Comparison of ENCODE assay signal across 9 cellular contexts in genomic region chr11:6655020-6655789, GRCh38. TPM values are rescaled to one million over a fixed set of nuclear protein-coding genes. Genes with fewer than 3 reads are reported as not detected.
DNase-seq lines count a peak whose midpoint lies in the region; ATAC-seq, FAIRE-seq and TF ChIP-seq lines count a peak whose summit lies in the region.
"Had no signal": no experiment of that assay in that cellular context is flagged by ENCODE, and none has a peak within 500 bp of the region (broad histone marks: within the 10 kb centered on the region; RNA-seq: fewer than 3 reads in every experiment).

No MANE protein-coding gene starts in this region.

- peaks cover 10% of the 10 kb centered on the region for H4K20me1 ChIP-seq in hepatocyte (ENCODE audit: insufficient read depth, poor library complexity, severe bottlenecking)

- H3K4me1 ChIP-seq in hepatocyte (ENCODE audit: insufficient read depth) (peaks cover 5% of the 10 kb centered on the region), small intestine (ENCODE audit: control insufficient read depth in 2 of 2, insufficient read depth in 1 of 2, low read depth in 1 of 2, low read length in 1 of 2) (no peaks in the 10 kb centered on the region)

- FAIRE-seq in small intestine (lab: Jason Lieb, UNC), result no peak

- H3K9me3 ChIP-seq in hepatocyte (ENCODE audit: low read depth), result no peaks in the 10 kb centered on the region
- H3K9me3 ChIP-seq in small intestine (ENCODE audit: control insufficient read depth, low read depth), result no peaks in the 10 kb centered on the region

- DNase-seq in H7 (no peak), hepatocyte (ENCODE audit: low spot score) (peak; percentile 55), small intestine (no peak), Calu3 (no peak), NCI-H2196 (lab: John Stamatoyannopoulos, UW; ENCODE audit: unreplicated experiment) (no peak)
- DNase-seq in activated T-cell treated with anti-CD3 and anti-CD28 coated beads, Interleukin-2, amount 50 U/mL, for 48 hours, result peak; percentile 50 to 52

- H3K4me3 Mint-ChIP-seq in Calu3 (ENCODE audit: low read depth, unreplicated experiment), result no peak overlapping the region

- BruUV-seq in Calu3 (replicated peaks; lab: Mats Ljungman, UMichigan), result no TSS peak

- H2AFZ ChIP-seq in hepatocyte, result no peak overlapping the region

- ATAC-seq in GM21367 (IDR thresholded peaks at IDR 0.05; ENCODE audit: unreplicated experiment) (no peak), HG02763 (IDR thresholded peaks at IDR 0.05; ENCODE audit: unreplicated experiment) (no peak)

- peaks cover 48% of the 10 kb centered on the region for H3K79me2 ChIP-seq in hepatocyte

- WGBS in hepatocyte (ENCODE audit: low lambda C conversion rate, missing lambda C conversion rate), result 5% methylated on average over 21 of the region's 84 CpGs
- 3 to 14% (median 8%) methylated on average over 27 to 84 of the region's 84 CpGs for WGBS in small intestine, 3 donors

- no peaks in the 10 kb centered on the region for H3K27me3 Mint-ChIP-seq in Calu3 (ENCODE audit: unreplicated experiment)

- peak overlapping the region; percentile 86 for H3K4me2 ChIP-seq in hepatocyte
- H3K4me2 ChIP-seq: KMS-11 had no signal

- H3K36me3 ChIP-seq in H7 (replicated peaks; ENCODE audit: control insufficient read depth, insufficient read depth, low read length) (no peaks in the 10 kb centered on the region), hepatocyte (replicated peaks; ENCODE audit: insufficient read depth, low read depth) (no peaks in the 10 kb centered on the region), small intestine (ENCODE audit: control insufficient read depth in 2 of 2, insufficient read depth in 2 of 2, low read length in 2 of 2) (no peaks in the 10 kb centered on the region)

- H3K9me2 ChIP-seq in hepatocyte (replicated peaks; ENCODE audit: insufficient read depth), result no peaks in the 10 kb centered on the region

- H3K27ac ChIP-seq in hepatocyte (peak overlapping the region; percentile 72), small intestine (ENCODE audit: low read depth in 1 of 2, low read length in 1 of 2) (peak overlapping the region in 1 of 2 donors; percentile 75)
- H3K27ac ChIP-seq: KMS-11 had no signal

- no peaks in the 10 kb centered on the region for H3K9me3 Mint-ChIP-seq in Calu3 (ENCODE audit: low read depth, unreplicated experiment)

- TF ChIP-seq CTCF in hepatocyte (IDR thresholded peaks at IDR 0.05; ENCODE audit: poor library complexity), result no peak
- no peak for TF ChIP-seq CTCF in Calu3 (IDR thresholded peaks at IDR 0.05; ENCODE audit: unreplicated experiment)

- CTCF ChIA-PET in Calu3 (lab: Charles Lee), result no interaction called here

- peaks cover 24% of the 10 kb centered on the region for H3K27me3 ChIP-seq in H7 (ENCODE audit: control insufficient read depth, insufficient read depth, low read length)
- H3K27me3 ChIP-seq in hepatocyte, result peaks cover 23% of the 10 kb centered on the region
- H3K27me3 ChIP-seq in small intestine (ENCODE audit: control insufficient read depth in 2 of 2, insufficient read depth in 2 of 2, low read length in 2 of 2), result no peaks in the 10 kb centered on the region

- no peak overlapping the region for H3K27ac Mint-ChIP-seq in Calu3 (ENCODE audit: unreplicated experiment)

- H3K4me1 Mint-ChIP-seq in Calu3 (ENCODE audit: low read depth, unreplicated experiment), result no peaks in the 10 kb centered on the region

- intact Hi-C loops in Calu3 (cut with micrococcal nuclease; ENCODE audit: unreplicated experiment), result no loop called here

- no peaks in the 10 kb centered on the region for H3K36me3 Mint-ChIP-seq in Calu3 (ENCODE audit: insufficient read depth, unreplicated experiment)

- H3K4me3 ChIP-seq in H7 (ENCODE audit: insufficient read depth, low read depth, low read length) (peak overlapping the region; percentile 36), hepatocyte (peak overlapping the region; percentile 61), small intestine (ENCODE audit: low read depth in 1 of 2, low read length in 2 of 2) (peak overlapping the region; percentile 21 to 54)

RNA-seq across cellular contexts. Expression of gene DCHS1, which starts 0.4 kb away (rescaled TPM):
- 15.7 and 16.8 TPM in 2 replicates for total RNA-seq in H7 (2014; rRNA removed; shearing (Covaris generic))
- total RNA-seq in hepatocyte (8.5 and 15.2 TPM in 2 replicates), Calu3 (2022) (0.02 TPM in 1 of 2 replicates, not detected in the other)
- polyA plus RNA-seq in hepatocyte (6.3 and 8.0 TPM in 2 replicates), small intestine (1 to 10 TPM in 1 of 3 donors, under 1 TPM in 2; under 0.01 to 7.0 (median 0.27) TPM)

RNA-seq across cellular contexts. Expression of gene MRPL17, which starts 27.9 kb away (rescaled TPM):
- 72.9 and 110 TPM in 2 replicates for total RNA-seq in H7 (2014; rRNA removed; shearing (Covaris generic))
- total RNA-seq in hepatocyte, result 34.5 and 71.9 TPM in 2 replicates
- polyA plus RNA-seq in hepatocyte, result 62.7 and 71.9 TPM in 2 replicates
- 10 to 100 TPM; 17.8 to 49.4 (median 19.0) TPM for polyA plus RNA-seq in small intestine
- 78.2 and 84.0 TPM in 2 replicates for total RNA-seq in Calu3 (2022)

RNA-seq across cellular contexts. Expression of gene TPP1, which starts 36.0 kb away (rescaled TPM):
- 13.9 and 17.1 TPM in 2 replicates for total RNA-seq in H7 (2014; rRNA removed; shearing (Covaris generic))
- total RNA-seq in hepatocyte (68.4 and 105 TPM in 2 replicates), Calu3 (2022) (70.6 and 71.5 TPM in 2 replicates)
- polyA plus RNA-seq in hepatocyte (170 and 185 TPM in 2 replicates), small intestine (10 to 100 TPM; 25.4 to 43.9 (median 25.5) TPM)

RNA-seq across cellular contexts. Expression of gene TAF10, which starts 43.2 kb away (rescaled TPM):
- 121 and 198 TPM in 2 replicates for total RNA-seq in H7 (2014; rRNA removed; shearing (Covaris generic))
- 29.5 and 33.3 TPM in 2 replicates for total RNA-seq in hepatocyte
- 248 and 295 TPM in 2 replicates for polyA plus RNA-seq in hepatocyte
- polyA plus RNA-seq in small intestine, result 100 to 1,000 TPM in 2 of 3 donors, 10 to 100 TPM in 1; 62.6 to 133 (median 114) TPM
- total RNA-seq in Calu3 (2022), result 175 and 187 TPM in 2 replicates

RNA-seq across cellular contexts. Expression of gene ILK, which starts 51.6 kb away (rescaled TPM):
- total RNA-seq in H7 (2014; rRNA removed; shearing (Covaris generic)), result 114 and 130 TPM in 2 replicates
- total RNA-seq in hepatocyte (110 and 114 TPM in 2 replicates), Calu3 (2022) (85.7 and 87.0 TPM in 2 replicates)
- polyA plus RNA-seq in hepatocyte (126 and 135 TPM in 2 replicates), small intestine (10 to 100 TPM; 73.9 to 97.3 (median 88.9) TPM)

Comparison
In these comparisons a context has a peak if more than half of its experiments do, and no peak if none do; other contexts are left out.
1. DNase-seq: peak in activated T-cell treated with anti-CD3 and anti-CD28 coated beads, Interleukin-2, amount 50 U/mL, for 48 hours (2 of 2) and hepatocyte (single experiment); none in H7 (single experiment), small intestine (single experiment), Calu3 (single experiment) and NCI-H2196 (single experiment).
2. Peak in every context shown above with its lines, with median percentiles within 50 percentile points of each other: H3K4me3 ChIP-seq.